In the genomic region with DNA sequence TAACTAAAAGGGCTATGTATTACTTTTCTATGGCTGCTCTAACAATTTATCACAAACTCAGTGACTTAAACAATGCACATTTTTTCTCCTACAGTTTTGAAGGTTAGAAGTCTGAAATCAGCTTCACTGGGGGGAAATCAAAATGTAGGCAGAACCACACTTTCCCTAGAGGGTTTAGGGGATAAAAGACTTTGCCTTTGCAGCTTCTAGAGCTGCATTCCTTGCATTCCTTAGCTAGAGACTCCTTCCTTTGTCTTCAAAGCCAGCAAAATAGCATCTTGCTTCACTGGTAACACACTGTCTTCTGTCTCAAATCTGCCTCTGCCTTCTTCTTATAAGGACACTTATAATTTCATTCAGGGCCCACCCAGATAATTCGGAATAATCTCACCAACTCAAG, we compare ENCODE assay signal across 1 cellular context.
TF ChIP-seq lines count a peak whose summit lies in the region.

No MANE protein-coding gene starts in this region.

TF ChIP-seq in HepG2, 621 proteins besides CTCF, POLR2A, EP300 and RAD21 (continued from another document):
- no peak for TF ChIP-seq ZNF317 (CRISPR knock-in tag; IDR thresholded peaks at IDR 0.05)
- no peak for TF ChIP-seq NFE2L1 (CRISPR knock-in tag; IDR thresholded peaks at IDR 0.05; ENCODE audit: borderline replicate concordance)
- TF ChIP-seq, protein P1, sequence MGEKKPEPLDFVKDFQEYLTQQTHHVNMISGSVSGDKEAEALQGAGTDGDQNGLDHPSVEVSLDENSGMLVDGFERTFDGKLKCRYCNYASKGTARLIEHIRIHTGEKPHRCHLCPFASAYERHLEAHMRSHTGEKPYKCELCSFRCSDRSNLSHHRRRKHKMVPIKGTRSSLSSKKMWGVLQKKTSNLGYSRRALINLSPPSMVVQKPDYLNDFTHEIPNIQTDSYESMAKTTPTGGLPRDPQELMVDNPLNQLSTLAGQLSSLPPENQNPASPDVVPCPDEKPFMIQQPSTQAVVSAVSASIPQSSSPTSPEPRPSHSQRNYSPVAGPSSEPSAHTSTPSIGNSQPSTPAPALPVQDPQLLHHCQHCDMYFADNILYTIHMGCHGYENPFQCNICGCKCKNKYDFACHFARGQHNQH (CRISPR knock-in tag; IDR thresholded peaks at IDR 0.05): no peak
- TF ChIP-seq MTF1 (CRISPR knock-in tag; IDR thresholded peaks at IDR 0.05): no peak
- TF ChIP-seq MEIS2 (CRISPR knock-in tag; IDR thresholded peaks at IDR 0.05): no peak
- TF ChIP-seq MIER2 (CRISPR knock-in tag; IDR thresholded peaks at IDR 0.05): no peak
- TF ChIP-seq, protein P2, sequence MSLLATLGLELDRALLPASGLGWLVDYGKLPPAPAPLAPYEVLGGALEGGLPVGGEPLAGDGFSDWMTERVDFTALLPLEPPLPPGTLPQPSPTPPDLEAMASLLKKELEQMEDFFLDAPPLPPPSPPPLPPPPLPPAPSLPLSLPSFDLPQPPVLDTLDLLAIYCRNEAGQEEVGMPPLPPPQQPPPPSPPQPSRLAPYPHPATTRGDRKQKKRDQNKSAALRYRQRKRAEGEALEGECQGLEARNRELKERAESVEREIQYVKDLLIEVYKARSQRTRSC (CRISPR knock-in tag; IDR thresholded peaks at IDR 0.05; ENCODE audit: low read depth): no peak
